1 cellular context compared by ENCODE assay signal in the genomic region with DNA sequence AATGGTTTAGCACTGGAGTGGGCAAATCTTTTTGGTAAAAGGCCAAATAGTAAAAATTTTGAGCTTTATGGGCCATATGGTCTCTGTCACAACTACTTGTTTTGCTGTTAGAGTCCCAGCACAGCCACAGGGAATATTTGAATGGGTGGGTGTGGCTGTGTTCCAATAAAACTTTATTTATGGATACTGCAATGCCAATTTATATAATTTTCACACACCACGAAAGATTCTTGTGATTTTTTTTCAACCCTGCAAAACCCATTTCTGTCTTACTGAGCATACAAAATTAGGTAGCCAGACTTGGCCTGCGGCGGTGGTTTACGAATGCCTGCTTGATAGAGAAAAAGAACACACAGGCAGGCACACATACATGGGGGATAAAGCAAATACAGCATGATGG.
TF ChIP-seq lines count a peak whose summit lies in the region.

No MANE protein-coding gene starts in this region.

TF ChIP-seq in HepG2, 621 proteins besides CTCF, POLR2A, EP300 and RAD21:
- TF ChIP-seq, protein P1, sequence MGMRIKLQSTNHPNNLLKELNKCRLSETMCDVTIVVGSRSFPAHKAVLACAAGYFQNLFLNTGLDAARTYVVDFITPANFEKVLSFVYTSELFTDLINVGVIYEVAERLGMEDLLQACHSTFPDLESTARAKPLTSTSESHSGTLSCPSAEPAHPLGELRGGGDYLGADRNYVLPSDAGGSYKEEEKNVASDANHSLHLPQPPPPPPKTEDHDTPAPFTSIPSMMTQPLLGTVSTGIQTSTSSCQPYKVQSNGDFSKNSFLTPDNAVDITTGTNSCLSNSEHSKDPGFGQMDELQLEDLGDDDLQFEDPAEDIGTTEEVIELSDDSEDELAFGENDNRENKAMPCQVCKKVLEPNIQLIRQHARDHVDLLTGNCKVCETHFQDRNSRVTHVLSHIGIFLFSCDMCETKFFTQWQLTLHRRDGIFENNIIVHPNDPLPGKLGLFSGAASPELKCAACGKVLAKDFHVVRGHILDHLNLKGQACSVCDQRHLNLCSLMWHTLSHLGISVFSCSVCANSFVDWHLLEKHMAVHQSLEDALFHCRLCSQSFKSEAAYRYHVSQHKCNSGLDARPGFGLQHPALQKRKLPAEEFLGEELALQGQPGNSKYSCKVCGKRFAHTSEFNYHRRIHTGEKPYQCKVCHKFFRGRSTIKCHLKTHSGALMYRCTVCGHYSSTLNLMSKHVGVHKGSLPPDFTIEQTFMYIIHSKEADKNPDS (CRISPR knock-in tag; IDR thresholded peaks at IDR 0.05): no peak
- TF ChIP-seq ZBTB40 (IDR thresholded peaks at IDR 0.05): no peak
- peak; percentile 36; the same call in 1 of the 2 replicates for TF ChIP-seq ZBTB40 (CRISPR knock-in tag; IDR thresholded peaks at IDR 0.05)
- no peak for TF ChIP-seq CBX1 (IDR thresholded peaks at IDR 0.05; ENCODE audit: low read depth)
- TF ChIP-seq STAT6 (CRISPR knock-in tag; IDR thresholded peaks at IDR 0.05; ENCODE audit: borderline replicate concordance): no peak
